In the genomic region with DNA sequence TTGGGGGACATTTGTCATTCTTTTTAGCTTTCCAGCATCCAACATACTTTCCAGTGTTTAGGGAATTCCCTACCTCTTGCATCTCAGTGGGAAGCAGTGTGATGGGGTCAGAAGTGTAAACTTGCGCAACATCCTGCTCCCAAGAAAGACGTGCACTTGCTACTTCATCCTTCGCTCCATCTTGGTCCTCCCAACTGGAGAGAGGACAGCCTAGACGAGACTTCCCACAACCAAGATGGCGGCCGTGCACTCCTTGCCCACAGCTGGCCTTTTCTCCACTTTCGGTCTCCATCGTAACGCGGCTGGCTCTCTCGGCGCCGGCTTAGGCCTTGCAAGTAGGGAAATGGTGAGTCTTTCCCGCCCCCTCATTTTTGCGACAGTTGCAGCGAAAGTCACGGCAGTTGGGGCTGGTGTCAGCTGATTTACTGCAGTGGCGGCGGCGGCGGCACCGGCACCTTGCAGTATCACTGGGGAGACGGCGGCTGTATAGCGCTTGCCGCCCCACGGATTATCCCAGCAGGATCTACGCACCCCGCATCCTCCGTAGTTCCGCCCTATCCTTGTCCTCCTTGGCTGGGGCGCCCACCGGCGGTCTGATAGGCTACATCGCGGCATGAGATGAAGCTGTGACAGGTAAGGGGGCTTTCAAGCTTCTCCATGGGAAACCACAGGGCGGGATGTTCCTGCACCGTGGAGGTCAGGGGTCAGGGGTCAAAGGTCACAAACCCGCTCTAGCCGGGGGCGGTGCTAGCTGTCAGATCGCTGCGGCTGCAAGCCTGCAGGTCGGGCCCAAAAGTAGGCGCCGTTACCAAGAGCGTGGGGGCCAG, we compare ENCODE assay signal across 8 cellular contexts. TPM values are rescaled to one million over a fixed set of nuclear protein-coding genes. Genes with fewer than 3 reads are reported as not detected.
DNase-seq lines count a peak whose midpoint lies in the region; ATAC-seq and TF ChIP-seq lines count a peak whose summit lies in the region.

A gene (plus strand): TSS at position 416 of the 827 bp plus-strand sequence. CDS start 21,157 bp downstream, outside the sequence.

- TF ChIP-seq CTCF in dorsolateral prefrontal cortex (IDR thresholded peaks at IDR 0.05 in 54 of 56, conservative IDR thresholded peaks at IDR 0.05 in 2 of 56; ENCODE audit: low read depth in 1 of 56, partially characterized antibody in 56 of 56) (peak in 36 of 56 donors; percentile 3 to 59 (median 35)), liver (IDR thresholded peaks at IDR 0.05; ENCODE audit: low read depth, low read length, missing input control) (no peak)

- TF ChIP-seq RAD21 in liver (IDR thresholded peaks at IDR 0.05): peak; percentile 30 to 50

- intact Hi-C loops in activated CD4-positive, alpha-beta memory T cell treated with anti-CD3 and anti-CD28 coated beads for 36 hours (cut with micrococcal nuclease): loop anchor here (1.0 to 10.0 kb wide), 7 partner anchors 13 to 1184 kb away; a partner anchor contains a TSS
- intact Hi-C loops in dorsolateral prefrontal cortex (cut with DNase I): loop anchor here in 1 of 2 donors (1.0 kb wide), 1 partner anchor 13 kb away; a partner anchor contains a TSS

- DNase-seq in CD1c-positive myeloid dendritic cell (ENCODE audit: extremely low spot score) (peak; percentile 98), NCI-H82 treated with DMSO at 0.1 percent for 48 hours (lab: John Stamatoyannopoulos, UW; ENCODE audit: unreplicated experiment) (peak; percentile 93), dorsolateral prefrontal cortex (peak; percentile 93 to 99 (median 96))
- peak; percentile 98 for DNase-seq in activated CD4-positive, alpha-beta memory T cell treated with anti-CD3 and anti-CD28 coated beads for 36 hours
- peak; percentile 98 for DNase-seq in stimulated activated CD4-positive, alpha-beta T cell treated with anti-CD3 and anti-CD28 coated beads, Interleukin-4, amount 100 ng/mL, for 24 hours

- H3K27ac ChIP-seq in dorsolateral prefrontal cortex: peak within 1 kb of the TSS; percentile 55 to 98 (median 90)
- peak within 1 kb of the TSS; percentile 84 to 92 for H3K27ac ChIP-seq in liver (ENCODE audit: low read depth in 1 of 2, low read length in 2 of 2)

- no peaks in the 10 kb centered on the region for H3K36me3 ChIP-seq in liver (ENCODE audit: control insufficient read depth in 4 of 4, insufficient read depth in 3 of 4, low read depth in 1 of 4, low read length in 3 of 4)

- H3K4me3 ChIP-seq in dorsolateral prefrontal cortex (peak within 1 kb of the TSS; percentile 63 to 99 (median 89)), liver (ENCODE audit: low read depth in 1 of 3, low read length in 3 of 3) (peak within 1 kb of the TSS; percentile 72 to 98 (median 94))

- ATAC-seq in GM19438 (IDR thresholded peaks at IDR 0.05; ENCODE audit: low read depth, unreplicated experiment): peak; percentile 96
- ATAC-seq in HG03575 (IDR thresholded peaks at IDR 0.05; ENCODE audit: extremely low read depth, insufficient number of reproducible peaks, low FRiP score, unreplicated experiment): peak; percentile 93

- H3K4me1 ChIP-seq in liver (ENCODE audit: control insufficient read depth in 4 of 4, insufficient read depth in 4 of 4, low read length in 3 of 4): peaks cover 0 to 15% (median 14%) of the 10 kb centered on the region in 4 donors

- H3K27me3 ChIP-seq in dorsolateral prefrontal cortex (no peaks in the 10 kb centered on the region), liver (ENCODE audit: control insufficient read depth in 4 of 4, insufficient read depth in 4 of 4, low read length in 3 of 4) (no peaks in the 10 kb centered on the region)

- no peaks in the 10 kb centered on the region for H3K9me3 Mint-ChIP-seq in activated CD4-positive, alpha-beta memory T cell treated with anti-CD3 and anti-CD28 coated beads for 36 hours

- CTCF ChIA-PET in activated CD4-positive, alpha-beta memory T cell treated with anti-CD3 and anti-CD28 coated beads for 36 hours (lab: Charles Lee): interaction anchor here (0.6 to 2.7 kb wide), 5 partner anchors 10 to 1231 kb away, joined by 3 to 15 read pairs (median 6); a partner anchor contains a TSS

- H3K4me3 Mint-ChIP-seq in activated CD4-positive, alpha-beta memory T cell treated with anti-CD3 and anti-CD28 coated beads for 36 hours: peak within 1 kb of the TSS; percentile 90

- peak within 1 kb of the TSS; percentile 92 for H3K27ac Mint-ChIP-seq in activated CD4-positive, alpha-beta memory T cell treated with anti-CD3 and anti-CD28 coated beads for 36 hours

- under 1% methylated on average over 47 of the region's 47 CpGs for WGBS in liver

- no peaks in the 10 kb centered on the region for H3K9me3 ChIP-seq in liver (ENCODE audit: control insufficient read depth in 4 of 4, low read length in 3 of 4)

- peaks cover 3% of the 10 kb centered on the region for H3K36me3 Mint-ChIP-seq in activated CD4-positive, alpha-beta memory T cell treated with anti-CD3 and anti-CD28 coated beads for 36 hours

- POLR2A ChIA-PET in activated CD4-positive, alpha-beta memory T cell treated with anti-CD3 and anti-CD28 coated beads for 36 hours (lab: Charles Lee): interaction anchor here (1.0 to 3.9 kb wide), 2 partner anchors 10 to 13 kb away, joined by 4 to 32 read pairs; a partner anchor contains a TSS

- peaks cover 50% of the 10 kb centered on the region for H3K4me1 Mint-ChIP-seq in activated CD4-positive, alpha-beta memory T cell treated with anti-CD3 and anti-CD28 coated beads for 36 hours (ENCODE audit: low read depth)

- no peaks in the 10 kb centered on the region for H3K27me3 Mint-ChIP-seq in activated CD4-positive, alpha-beta memory T cell treated with anti-CD3 and anti-CD28 coated beads for 36 hours

- H3K9ac ChIP-seq in liver (ENCODE audit: low read depth in 1 of 2, low read length in 2 of 2): peak within 1 kb of the TSS; percentile 24 to 87

TF ChIP-seq in liver, 16 proteins besides CTCF, POLR2A, EP300 and RAD21 (continues in another document):
- TF ChIP-seq JUND (IDR thresholded peaks at IDR 0.05) (peak; percentile 62 to 77), EGR1 (IDR thresholded peaks at IDR 0.05; ENCODE audit: low read depth in 2 of 2) (peak; percentile 99), NR2F2 (IDR thresholded peaks at IDR 0.05) (peak; percentile 98), FOXA1 (IDR thresholded peaks at IDR 0.05) (peak; percentile 67), HNF4A (conservative IDR thresholded peaks at IDR 0.05) (peak; percentile 36 to 45), FOXA2 (IDR thresholded peaks at IDR 0.05) (peak; percentile 1), YY1 (IDR thresholded peaks at IDR 0.05) (peak; percentile 100), TAF1 (conservative IDR thresholded peaks at IDR 0.05) (no peak), HNF4G (IDR thresholded peaks at IDR 0.05) (no peak), SP1 (IDR thresholded peaks at IDR 0.05) (peak; percentile 60), RXRA (IDR thresholded peaks at IDR 0.05) (peak; percentile 49 to 65)
- TF ChIP-seq, protein P1, sequence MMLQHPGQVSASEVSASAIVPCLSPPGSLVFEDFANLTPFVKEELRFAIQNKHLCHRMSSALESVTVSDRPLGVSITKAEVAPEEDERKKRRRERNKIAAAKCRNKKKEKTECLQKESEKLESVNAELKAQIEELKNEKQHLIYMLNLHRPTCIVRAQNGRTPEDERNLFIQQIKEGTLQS (IDR thresholded peaks at IDR 0.05): peak; percentile 23
- TF ChIP-seq, protein P2, sequence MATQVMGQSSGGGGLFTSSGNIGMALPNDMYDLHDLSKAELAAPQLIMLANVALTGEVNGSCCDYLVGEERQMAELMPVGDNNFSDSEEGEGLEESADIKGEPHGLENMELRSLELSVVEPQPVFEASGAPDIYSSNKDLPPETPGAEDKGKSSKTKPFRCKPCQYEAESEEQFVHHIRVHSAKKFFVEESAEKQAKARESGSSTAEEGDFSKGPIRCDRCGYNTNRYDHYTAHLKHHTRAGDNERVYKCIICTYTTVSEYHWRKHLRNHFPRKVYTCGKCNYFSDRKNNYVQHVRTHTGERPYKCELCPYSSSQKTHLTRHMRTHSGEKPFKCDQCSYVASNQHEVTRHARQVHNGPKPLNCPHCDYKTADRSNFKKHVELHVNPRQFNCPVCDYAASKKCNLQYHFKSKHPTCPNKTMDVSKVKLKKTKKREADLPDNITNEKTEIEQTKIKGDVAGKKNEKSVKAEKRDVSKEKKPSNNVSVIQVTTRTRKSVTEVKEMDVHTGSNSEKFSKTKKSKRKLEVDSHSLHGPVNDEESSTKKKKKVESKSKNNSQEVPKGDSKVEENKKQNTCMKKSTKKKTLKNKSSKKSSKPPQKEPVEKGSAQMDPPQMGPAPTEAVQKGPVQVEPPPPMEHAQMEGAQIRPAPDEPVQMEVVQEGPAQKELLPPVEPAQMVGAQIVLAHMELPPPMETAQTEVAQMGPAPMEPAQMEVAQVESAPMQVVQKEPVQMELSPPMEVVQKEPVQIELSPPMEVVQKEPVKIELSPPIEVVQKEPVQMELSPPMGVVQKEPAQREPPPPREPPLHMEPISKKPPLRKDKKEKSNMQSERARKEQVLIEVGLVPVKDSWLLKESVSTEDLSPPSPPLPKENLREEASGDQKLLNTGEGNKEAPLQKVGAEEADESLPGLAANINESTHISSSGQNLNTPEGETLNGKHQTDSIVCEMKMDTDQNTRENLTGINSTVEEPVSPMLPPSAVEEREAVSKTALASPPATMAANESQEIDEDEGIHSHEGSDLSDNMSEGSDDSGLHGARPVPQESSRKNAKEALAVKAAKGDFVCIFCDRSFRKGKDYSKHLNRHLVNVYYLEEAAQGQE (IDR thresholded peaks at IDR 0.05): peak; percentile 41
- TF ChIP-seq, protein P3, sequence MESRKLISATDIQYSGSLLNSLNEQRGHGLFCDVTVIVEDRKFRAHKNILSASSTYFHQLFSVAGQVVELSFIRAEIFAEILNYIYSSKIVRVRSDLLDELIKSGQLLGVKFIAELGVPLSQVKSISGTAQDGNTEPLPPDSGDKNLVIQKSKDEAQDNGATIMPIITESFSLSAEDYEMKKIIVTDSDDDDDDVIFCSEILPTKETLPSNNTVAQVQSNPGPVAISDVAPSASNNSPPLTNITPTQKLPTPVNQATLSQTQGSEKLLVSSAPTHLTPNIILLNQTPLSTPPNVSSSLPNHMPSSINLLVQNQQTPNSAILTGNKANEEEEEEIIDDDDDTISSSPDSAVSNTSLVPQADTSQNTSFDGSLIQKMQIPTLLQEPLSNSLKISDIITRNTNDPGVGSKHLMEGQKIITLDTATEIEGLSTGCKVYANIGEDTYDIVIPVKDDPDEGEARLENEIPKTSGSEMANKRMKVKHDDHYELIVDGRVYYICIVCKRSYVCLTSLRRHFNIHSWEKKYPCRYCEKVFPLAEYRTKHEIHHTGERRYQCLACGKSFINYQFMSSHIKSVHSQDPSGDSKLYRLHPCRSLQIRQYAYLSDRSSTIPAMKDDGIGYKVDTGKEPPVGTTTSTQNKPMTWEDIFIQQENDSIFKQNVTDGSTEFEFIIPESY (IDR thresholded peaks at IDR 0.05): peak; percentile 98
- TF ChIP-seq, protein P4, sequence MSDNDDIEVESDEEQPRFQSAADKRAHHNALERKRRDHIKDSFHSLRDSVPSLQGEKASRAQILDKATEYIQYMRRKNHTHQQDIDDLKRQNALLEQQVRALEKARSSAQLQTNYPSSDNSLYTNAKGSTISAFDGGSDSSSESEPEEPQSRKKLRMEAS (IDR thresholded peaks at IDR 0.05): peak; percentile 80

RNA-seq across cellular contexts. Expression of the gene that starts here (rescaled TPM):
- 10 to 100 TPM; 18.0 to 19.5 TPM for total RNA-seq in activated CD4-positive, alpha-beta memory T cell treated with anti-CD3 and anti-CD28 coated beads for 36 hours
- total RNA-seq in dorsolateral prefrontal cortex: 100 to 1,000 TPM; 101 to 199 (median 153) TPM
- total RNA-seq in liver: 10 to 100 TPM; 19.8 to 26.6 TPM
- polyA plus RNA-seq in liver: 1 to 10 TPM; 4.5 to 6.5 TPM

Comparison
In these comparisons a context has a peak if more than half of its experiments do, and no peak if none do; other contexts are left out.
1. Peak in every context shown above with its lines: DNase-seq, ATAC-seq, H3K4me3 ChIP-seq and H3K27ac ChIP-seq.